Comparison of ENCODE assay signal across 35 cellular contexts in the genomic region with DNA sequence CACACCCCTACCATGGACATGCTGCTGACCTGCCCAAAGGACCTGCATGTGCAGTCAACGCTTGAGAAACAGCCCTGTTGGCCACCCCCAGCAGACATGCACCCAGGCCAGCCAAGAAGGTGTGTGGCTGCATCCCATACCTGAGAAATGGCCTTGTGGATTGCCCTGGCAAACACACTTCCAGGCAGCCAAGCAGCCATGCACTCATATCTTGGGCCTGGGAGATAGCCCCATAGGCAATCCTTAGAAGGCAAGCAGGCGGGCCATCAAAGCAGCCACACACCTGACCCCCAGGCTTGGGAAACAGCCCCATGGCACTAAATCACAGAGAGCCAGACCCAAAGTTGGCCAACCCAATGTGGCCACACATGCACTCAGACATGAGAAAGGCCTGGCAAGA. TPM values are rescaled to one million over a fixed set of nuclear protein-coding genes. Genes with fewer than 3 reads are reported as not detected.
DNase-seq lines count a peak whose midpoint lies in the region; ATAC-seq, FAIRE-seq and TF ChIP-seq lines count a peak whose summit lies in the region.
"Had no signal": no experiment of that assay in that cellular context is flagged by ENCODE, and none has a peak within 500 bp of the region (broad histone marks: within the 10 kb centered on the region; RNA-seq: fewer than 3 reads in every experiment).

No MANE protein-coding gene starts in this region.

- DNase-seq in IMR-90: no peak
- no peak for DNase-seq in H1 (ENCODE audit: low read depth in 1 of 2, low spot score in 2 of 2)
- no peak for DNase-seq in mesenchymal stem cell
- no peak for DNase-seq in COLO668 (lab: John Stamatoyannopoulos, UW; ENCODE audit: unreplicated experiment)
- DNase-seq in DMS53 treated with DMSO at 0.1 percent for 48 hours (lab: John Stamatoyannopoulos, UW; ENCODE audit: unreplicated experiment): no peak
- no peak for DNase-seq in naive thymus-derived CD4-positive, alpha-beta T cell
- DNase-seq: 8988T; ACHN; AML-193; BE2C; C1 segment of cervical spinal cord; Caco-2; Calu3; CD4-positive, alpha-beta memory T cell; CD4-positive, alpha-beta T cell; CD4-positive, CD25-positive, alpha-beta regulatory T cell; CD8-positive, alpha-beta memory T cell; CD8-positive, alpha-beta T cell; COR-L47; DMS 273 treated with DMSO at 0.1 percent for 48 hours; DMS153; DMS53; DMS79; DMS79 treated with DMSO at 0.1 percent for 48 hours; DND-41; EL had no signal

- H3K36me3 ChIP-seq in IMR-90 (ENCODE audit: control insufficient read depth, insufficient read depth, low read length) (no peaks in the 10 kb centered on the region), H1 (ENCODE audit: control insufficient read depth in 2 of 4, insufficient read depth in 4 of 4, low read length in 3 of 4) (no peaks in the 10 kb centered on the region), mesenchymal stem cell (ENCODE audit: control insufficient read depth in 1 of 2, insufficient read depth in 2 of 2, low read depth in 1 of 2, low read length in 2 of 2) (no peaks in the 10 kb centered on the region)
- peaks cover 0 to 3% (median 0%) of the 10 kb centered on the region in 3 experiments for H3K36me3 ChIP-seq in naive thymus-derived CD4-positive, alpha-beta T cell (ENCODE audit: control insufficient read depth in 2 of 3, insufficient read depth in 3 of 3, low read length in 3 of 3)
- H3K36me3 ChIP-seq: BE2C had no signal

- H3K4me3 ChIP-seq in IMR-90 (ENCODE audit: insufficient read depth, low read depth, low read length): no peak overlapping the region
- no peak overlapping the region for H3K4me3 ChIP-seq in H1 (ENCODE audit: extremely low read depth in 1 of 4, insufficient read depth in 2 of 4, low read depth in 3 of 4, low read length in 4 of 4)
- no peak overlapping the region for H3K4me3 ChIP-seq in mesenchymal stem cell (ENCODE audit: insufficient read depth in 1 of 2, low read depth in 1 of 2, low read length in 2 of 2)
- H3K4me3 ChIP-seq in naive thymus-derived CD4-positive, alpha-beta T cell (ENCODE audit: low read length): no peak overlapping the region
- H3K4me3 ChIP-seq: A549, BLaER1 had no signal

- TF ChIP-seq RAD21 in IMR-90 (IDR thresholded peaks at IDR 0.05; ENCODE audit: low read length) (no peak), H1 (IDR thresholded peaks at IDR 0.05 in 1 of 2, conservative IDR thresholded peaks at IDR 0.05 in 1 of 2; ENCODE audit: low read depth in 2 of 2, low read length in 2 of 2) (no peak)

- H3K4me1 ChIP-seq in IMR-90 (ENCODE audit: control insufficient read depth, insufficient read depth, low read length): peaks cover 11% of the 10 kb centered on the region
- peaks cover 0 to 3% (median 0%) of the 10 kb centered on the region in 4 experiments; a peak in 1 of 7 replicates for H3K4me1 ChIP-seq in H1 (replicated peaks in 1 of 4; ENCODE audit: control insufficient read depth in 3 of 4, insufficient read depth in 4 of 4, low read length in 3 of 4)
- peaks cover 13% of the 10 kb centered on the region for H3K4me1 ChIP-seq in mesenchymal stem cell (ENCODE audit: control insufficient read depth, insufficient read depth, low read depth, low read length)
- peaks cover 6 to 7% of the 10 kb centered on the region in 2 donors for H3K4me1 ChIP-seq in naive thymus-derived CD4-positive, alpha-beta T cell (ENCODE audit: control insufficient read depth in 2 of 2, insufficient read depth in 2 of 2, low read length in 2 of 2)
- H3K4me1 ChIP-seq: BE2C had no signal

- H3K27me3 Mint-ChIP-seq in naive thymus-derived CD4-positive, alpha-beta T cell: no peaks in the 10 kb centered on the region
- H3K27me3 Mint-ChIP-seq: CD4-positive, alpha-beta memory T cell; CD4-positive, alpha-beta T cell; CD8-positive, alpha-beta memory T cell had no signal

- H2AK5ac ChIP-seq in IMR-90 (ENCODE audit: low read depth, low read length) (peak overlapping the region; percentile 92; the same call in 1 of the 2 replicates), H1 (ENCODE audit: low read depth, low read length) (no peak overlapping the region), mesenchymal stem cell (ENCODE audit: low read length, severe bottlenecking) (peak overlapping the region; percentile 98)

- POLR2A ChIA-PET in IMR-90 (lab: Charles Lee; ENCODE audit: unreplicated experiment): interaction anchor here (0.6 kb wide), 1 partner anchor 11 kb away, joined by 11 read pairs; no protein-coding TSS in a partner anchor
- POLR2A ChIA-PET in H1 (lab: Charles Lee; ENCODE audit: partially characterized antibody): interaction anchor here (1.3 kb wide), 1 partner anchor 16 kb away, joined by 3 read pairs; no protein-coding TSS in a partner anchor
- POLR2A ChIA-PET in naive thymus-derived CD4-positive, alpha-beta T cell (lab: Charles Lee): interaction anchor here (0.9 kb wide), 1 partner anchor 9 kb away, joined by 3 read pairs; no protein-coding TSS in a partner anchor

- H3K27ac ChIP-seq in IMR-90 (ENCODE audit: insufficient read depth, low read length): no peak overlapping the region
- no peak overlapping the region for H3K27ac ChIP-seq in H1 (ENCODE audit: low read depth, low read length)
- no peak overlapping the region for H3K27ac ChIP-seq in mesenchymal stem cell (ENCODE audit: low read length, poor library complexity, severe bottlenecking)
- no peak overlapping the region for H3K27ac ChIP-seq in naive thymus-derived CD4-positive, alpha-beta T cell (ENCODE audit: low read depth, low read length)
- H3K27ac ChIP-seq: 22Rv1; BLaER1; BLaER1 treated with 17β-estradiol and CSF1 and Interleukin-3, amounts not matched to agents 10 nM and 100 nM; C4-2B had no signal

- H3K56ac ChIP-seq in IMR-90 (ENCODE audit: extremely low read depth, insufficient read depth, low read length): no peak overlapping the region
- H3K56ac ChIP-seq in H1 (replicated peaks; ENCODE audit: insufficient read length, low read depth, low read length): no peak overlapping the region

- H3K79me1 ChIP-seq in IMR-90 (ENCODE audit: low read depth in 1 of 2, low read length in 2 of 2): peaks cover 0 to 5% of the 10 kb centered on the region in 2 experiments; a peak in 1 of 4 replicates
- H3K79me1 ChIP-seq in H1 (ENCODE audit: low read depth, low read length): no peaks in the 10 kb centered on the region
- peaks cover 2% of the 10 kb centered on the region for H3K79me1 ChIP-seq in mesenchymal stem cell (replicated peaks; ENCODE audit: low read length, poor library complexity, severe bottlenecking)

- no TSS peak for BruUV-seq in IMR-90 (replicated peaks; lab: Mats Ljungman, UMichigan)

- peaks cover 10 to 13% (median 13%) of the 10 kb centered on the region in 7 donors for H3K4me1 Mint-ChIP-seq in naive thymus-derived CD4-positive, alpha-beta T cell

- H2BK5ac ChIP-seq in IMR-90 (ENCODE audit: low read depth, low read length, poor library complexity, severe bottlenecking) (no peak overlapping the region), H1 (ENCODE audit: low read depth, low read length) (no peak overlapping the region), mesenchymal stem cell (ENCODE audit: low read depth, low read length, poor library complexity, severe bottlenecking) (no peak overlapping the region)

- peaks cover 2 to 6% (median 4%) of the 10 kb centered on the region in 5 donors for H3K36me3 Mint-ChIP-seq in naive thymus-derived CD4-positive, alpha-beta T cell
- H3K36me3 Mint-ChIP-seq: CD14-positive monocyte; CD4-positive, CD25-positive, alpha-beta regulatory T cell had no signal

- no peak for TF ChIP-seq EP300 in H1 (IDR thresholded peaks at IDR 0.05; ENCODE audit: borderline replicate concordance in 1 of 2, low read depth in 2 of 2, low read length in 2 of 2)

- in situ Hi-C loops in IMR-90 (cut with MboI; ENCODE audit: low sequenced_read_pairs): no loop called here

- no peak for ATAC-seq in IMR-90 (ENCODE audit: low read depth)
- no peak for ATAC-seq in naive thymus-derived CD4-positive, alpha-beta T cell
- ATAC-seq: A549; CD8-positive, alpha-beta T cell had no signal

- H4K5ac ChIP-seq in IMR-90 (ENCODE audit: low read depth, low read length): no peak overlapping the region
- no peak overlapping the region for H4K5ac ChIP-seq in H1 (ENCODE audit: insufficient read length, low read depth, low read length)

- FAIRE-seq in H1 (lab: Jason Lieb, UNC): no peak
- FAIRE-seq: A204.1, A549, D721Med had no signal

- H2BK120ac ChIP-seq in IMR-90 (ENCODE audit: low read depth, low read length): no peak overlapping the region
- H2BK120ac ChIP-seq in H1 (replicated peaks; ENCODE audit: low read depth, low read length): no peak overlapping the region
- H2BK120ac ChIP-seq in mesenchymal stem cell (ENCODE audit: low read depth, low read length): no peak overlapping the region

- H2BK15ac ChIP-seq in IMR-90 (ENCODE audit: low read depth, low read length): no peak overlapping the region
- H2BK15ac ChIP-seq in H1 (ENCODE audit: low read length): 0 out of 2 replicates have a peak overlapping the region, but pooled peaks have one; percentile 49
- H2BK15ac ChIP-seq in mesenchymal stem cell (ENCODE audit: low read depth, poor library complexity, severe bottlenecking): no peak overlapping the region

- H2AFZ ChIP-seq in IMR-90 (replicated peaks; ENCODE audit: low read length, poor library complexity) (peak overlapping the region; percentile 45), H1 (ENCODE audit: low read length) (no peak overlapping the region), mesenchymal stem cell (ENCODE audit: low read depth, low read length) (no peak overlapping the region)

- no peaks in the 10 kb centered on the region for H3K79me2 ChIP-seq in H1 (ENCODE audit: control insufficient read depth in 1 of 2, insufficient read depth in 2 of 2, low read length in 2 of 2)

- H3K4ac ChIP-seq in IMR-90 (ENCODE audit: low read depth, low read length): no peak overlapping the region
- no peak overlapping the region for H3K4ac ChIP-seq in H1 (replicated peaks; ENCODE audit: insufficient read length, low read depth, low read length)
- no peak overlapping the region for H3K4ac ChIP-seq in mesenchymal stem cell (ENCODE audit: low read depth in 1 of 2, low read length in 2 of 2)

- H2BK20ac ChIP-seq in IMR-90 (ENCODE audit: low read depth, low read length) (peak overlapping the region; percentile 10; the same call in 1 of the 2 replicates), H1 (ENCODE audit: low read length) (no peak overlapping the region)

- dilution Hi-C loops in IMR-90 (cut with HindIII; ENCODE audit: low sequenced_read_pairs, unreplicated experiment): no loop called here

- intact Hi-C loops in IMR-90 (cut with micrococcal nuclease): no loop called here
- intact Hi-C loops in naive thymus-derived CD4-positive, alpha-beta T cell (cut with micrococcal nuclease): no loop called here

- H3K23me2 ChIP-seq in H1 (ENCODE audit: low read depth, low read length): no peaks in the 10 kb centered on the region; the same call in 1 of the 2 replicates

- H3K4me3 Mint-ChIP-seq in naive thymus-derived CD4-positive, alpha-beta T cell: no peak overlapping the region
- H3K4me3 Mint-ChIP-seq: B cell; CD14-positive monocyte; CD4-positive, alpha-beta memory T cell; CD4-positive, alpha-beta T cell; CD8-positive, alpha-beta memory T cell; CD8-positive, alpha-beta T cell had no signal

- peaks cover 19% of the 10 kb centered on the region for H3K9me1 ChIP-seq in IMR-90 (ENCODE audit: insufficient read depth, low read length)

- H3K27me3 ChIP-seq in IMR-90 (ENCODE audit: control insufficient read depth, insufficient read depth, low read length) (no peaks in the 10 kb centered on the region), H1 (replicated peaks in 1 of 4; ENCODE audit: control insufficient read depth in 3 of 4, extremely low read depth in 1 of 4, insufficient read depth in 3 of 4, low read length in 3 of 4) (peaks cover 0 to 2% (median 0%) of the 10 kb centered on the region in 4 experiments; a peak in 2 of 7 replicates), mesenchymal stem cell (ENCODE audit: control insufficient read depth in 1 of 2, insufficient read depth in 1 of 2, low read length in 2 of 2) (no peaks in the 10 kb centered on the region)
- H3K27me3 ChIP-seq in naive thymus-derived CD4-positive, alpha-beta T cell (ENCODE audit: control insufficient read depth in 2 of 2, insufficient read depth in 2 of 2, low read length in 2 of 2): no peaks in the 10 kb centered on the region
- H3K27me3 ChIP-seq: BE2C, BLaER1 had no signal

- TF ChIP-seq POLR2A in IMR-90 (IDR thresholded peaks at IDR 0.05; ENCODE audit: low read depth, low read length) (no peak), H1 (IDR thresholded peaks at IDR 0.05; ENCODE audit: control extremely low read depth in 1 of 2, low read depth in 2 of 2, low read length in 2 of 2) (no peak)

- no peak overlapping the region for H2AK9ac ChIP-seq in IMR-90 (replicated peaks; ENCODE audit: low read depth, low read length, poor library complexity)

- peaks cover 0 to 21% (median 17%) of the 10 kb centered on the region in 11 donors for H3K9me3 Mint-ChIP-seq in naive thymus-derived CD4-positive, alpha-beta T cell

- no peak overlapping the region for H3K14ac ChIP-seq in IMR-90 (replicated peaks; ENCODE audit: low read depth, low read length)
- no peak overlapping the region for H3K14ac ChIP-seq in H1 (ENCODE audit: insufficient read length)
- no peak overlapping the region for H3K14ac ChIP-seq in mesenchymal stem cell (ENCODE audit: low read length in 2 of 2)

- no CpG with 5 or more reads among the region's 2 CpGs for WGBS in IMR-90 (ENCODE audit: extremely low coverage in 2 of 2, insufficient read length in 1 of 2), 2 experiments
- 91% methylated on average over 2 of the region's 2 CpGs; no CpG with 5 or more reads in 1 of the 2 experiments for WGBS in H1 (ENCODE audit: extremely low coverage in 1 of 2, insufficient coverage in 1 of 2, insufficient read length in 1 of 2, insufficient replicate concordance in 2 of 2, low coverage in 1 of 2, low lambda C conversion rate in 2 of 2, missing lambda C conversion rate in 1 of 2), 2 experiments
- WGBS in mesenchymal stem cell: 98% methylated on average over 2 of the region's 2 CpGs

- no peak overlapping the region for H3K27ac Mint-ChIP-seq in naive thymus-derived CD4-positive, alpha-beta T cell
- H3K27ac Mint-ChIP-seq: B cell; CD4-positive, alpha-beta T cell; CD4-positive, CD25-positive, alpha-beta regulatory T cell; CD8-positive, alpha-beta T cell had no signal

- H4K91ac ChIP-seq in IMR-90 (ENCODE audit: insufficient read depth, low read depth, low read length) (no peak overlapping the region), H1 (replicated peaks; ENCODE audit: insufficient read length, low read length) (no peak overlapping the region), mesenchymal stem cell (ENCODE audit: low read length) (peak overlapping the region; percentile 54)

- no peak overlapping the region for H3K4me2 ChIP-seq in IMR-90 (ENCODE audit: low read depth, low read length)
- no peak overlapping the region for H3K4me2 ChIP-seq in H1 (ENCODE audit: insufficient read depth in 1 of 2, low read depth in 2 of 2, low read length in 2 of 2)
- H3K4me2 ChIP-seq in mesenchymal stem cell (ENCODE audit: low read length, poor library complexity, severe bottlenecking): no peak overlapping the region
- H3K4me2 ChIP-seq: A549; BLaER1; BLaER1 treated with 17β-estradiol and CSF1 and Interleukin-3, amounts not matched to agents 10 nM and 100 nM had no signal

- CTCF ChIA-PET in IMR-90 (lab: Yijun Ruan, JAX): no interaction called here
- CTCF ChIA-PET in H1 (lab: Charles Lee; ENCODE audit: partially characterized antibody): interaction anchor here (0.6 to 2.5 kb wide), 6 partner anchors 17 to 486 kb away, joined by 3 to 10 read pairs (median 6); no protein-coding TSS in a partner anchor
- CTCF ChIA-PET in naive thymus-derived CD4-positive, alpha-beta T cell (lab: Charles Lee): no interaction called here

- H4K8ac ChIP-seq in IMR-90 (ENCODE audit: low read depth in 2 of 2, low read length in 2 of 2) (no peak overlapping the region), H1 (ENCODE audit: extremely low read depth, insufficient read depth, low read length) (no peak overlapping the region), mesenchymal stem cell (ENCODE audit: low read length) (no peak overlapping the region)

- no peak overlapping the region for H3K23ac ChIP-seq in IMR-90 (ENCODE audit: low read depth, low read length)
- no peak overlapping the region for H3K23ac ChIP-seq in H1 (ENCODE audit: insufficient read length)
- H3K23ac ChIP-seq in mesenchymal stem cell (ENCODE audit: low read length in 2 of 2): no peak overlapping the region

- H3K9ac ChIP-seq in IMR-90 (ENCODE audit: low read depth, low read length): no peak overlapping the region
- no peak overlapping the region for H3K9ac ChIP-seq in H1 (replicated peaks in 1 of 4; ENCODE audit: extremely low read depth in 1 of 4, low read depth in 3 of 4, low read length in 3 of 4)
- no peak overlapping the region for H3K9ac ChIP-seq in mesenchymal stem cell (ENCODE audit: low read length)
- H3K9ac ChIP-seq: BLaER1; BLaER1 treated with 17β-estradiol and CSF1 and Interleukin-3, amounts not matched to agents 10 nM and 100 nM had no signal

- TF ChIP-seq CTCF in IMR-90 (conservative IDR thresholded peaks at IDR 0.05; ENCODE audit: low read depth, low read length) (no peak), H1 (IDR thresholded peaks at IDR 0.05; ENCODE audit: control extremely low read depth in 1 of 3, insufficient read depth in 1 of 3, low read depth in 1 of 3, low read length in 3 of 3) (no peak)

- H3K9me3 ChIP-seq in IMR-90 (ENCODE audit: control insufficient read depth, insufficient read depth, low read length): peaks cover 8% of the 10 kb centered on the region
- H3K9me3 ChIP-seq in H1 (ENCODE audit: insufficient read depth in 2 of 2, low read depth in 1 of 2, low read length in 1 of 2): no peaks in the 10 kb centered on the region
- peaks cover 15% of the 10 kb centered on the region for H3K9me3 ChIP-seq in mesenchymal stem cell (ENCODE audit: control insufficient read depth, low read length)
- peaks cover 0 to 20% (median 5%) of the 10 kb centered on the region in 3 experiments for H3K9me3 ChIP-seq in naive thymus-derived CD4-positive, alpha-beta T cell (ENCODE audit: control insufficient read depth in 2 of 3, low read length in 3 of 3)

- H3K18ac ChIP-seq in IMR-90 (ENCODE audit: low read depth, low read length) (no peak overlapping the region), H1 (ENCODE audit: extremely low read depth, low read length) (no peak overlapping the region), mesenchymal stem cell (ENCODE audit: low read depth in 1 of 2, low read length in 2 of 2) (no peak overlapping the region)

- H2BK12ac ChIP-seq in H1 (ENCODE audit: low read depth, low read length): no peak overlapping the region
- no peak overlapping the region for H2BK12ac ChIP-seq in mesenchymal stem cell (ENCODE audit: low read length in 2 of 2)

- H4K20me1 ChIP-seq in IMR-90 (ENCODE audit: insufficient read depth, low read length) (no peaks in the 10 kb centered on the region), H1 (replicated peaks in 1 of 2; ENCODE audit: control insufficient read depth in 1 of 2, insufficient read depth in 2 of 2, low read length in 2 of 2) (no peaks in the 10 kb centered on the region)
- H4K20me1 ChIP-seq: BLaER1; BLaER1 treated with 17β-estradiol and CSF1 and Interleukin-3, amounts not matched to agents 10 nM and 100 nM had no signal

RNA-seq across cellular contexts. Expression of a gene that starts 4.9 kb away (rescaled TPM):
- total RNA-seq in IMR-90 (2012; rRNA removed): 72.2 and 90.9 TPM in 2 replicates
- polyA plus RNA-seq in IMR-90 (2012; rRNA removed) (184 and 201 TPM in 2 replicates), H1 (2011; rRNA removed) (215 and 273 TPM in 2 replicates)
- polyA plus RNA-seq in IMR-90 (2012; cell fraction: cytosol; rRNA removed): 129 and 173 TPM in 2 replicates
- 171 and 218 TPM in 2 replicates for polyA plus RNA-seq in IMR-90 (2012; cell fraction: nucleus; rRNA removed; ENCODE audit: low replicate concordance)
- 189 and 195 TPM in 2 replicates for total RNA-seq in H1 (2021; fragmentation: NEBNext Ultra II Directional; extraction: Animal tissue kit (Norgen Biotek cat#: 25700))
- 257 TPM for polyA plus RNA-seq in H1 (2011; cell fraction: cytosol; rRNA removed)
- polyA plus RNA-seq in H1 (2011; cell fraction: nucleus; rRNA removed): 214 TPM
- 196 to 244 TPM (median 233 TPM) in 4 replicates for polyA plus RNA-seq in H1 (2012, experiment 1 of 2)
- 315 TPM for polyA plus RNA-seq in H1 (2012, experiment 2 of 2)
- polyA plus RNA-seq in H1 (2013, experiment 1 of 2): 142 TPM
- polyA plus RNA-seq in H1 (2013, experiment 2 of 2): 141 TPM
- polyA minus RNA-seq in H1 (2011; rRNA and poly(A)+ RNA removed): 152 and 157 TPM in 2 replicates
- polyA minus RNA-seq in H1 (2011; cell fraction: cytosol; rRNA and poly(A)+ RNA removed): 57.9 TPM
- 85.7 TPM for polyA minus RNA-seq in H1 (2011; cell fraction: nucleus; rRNA and poly(A)+ RNA removed)
- polyA plus RNA-seq in mesenchymal stem cell (2013, experiment 1 of 2): 236 TPM
- 247 TPM for polyA plus RNA-seq in mesenchymal stem cell (2013, experiment 2 of 2)
- 100 to 1,000 TPM in 3 of 5 experiments, 10 to 100 TPM in 2; 62.2 to 108 (median 100) TPM for total RNA-seq in naive thymus-derived CD4-positive, alpha-beta T cell
- 100 to 1,000 TPM; 169 to 206 TPM for polyA plus RNA-seq in naive thymus-derived CD4-positive, alpha-beta T cell
